ENCODE assay signal across 10 cellular contexts in genomic region chr19:57633832-57634131, GRCh38. TPM values are rescaled to one million over a fixed set of nuclear protein-coding genes. Genes with fewer than 3 reads are reported as not detected.
A peak's percentile ranks its signal among the peaks of the same experiment; 100 is the strongest.
DNase-seq lines count a peak whose midpoint lies in the region; ATAC-seq and TF ChIP-seq lines count a peak whose summit lies in the region.
"Had no signal": no experiment of that assay in that cellular context is flagged by ENCODE, and none has a peak within 500 bp of the region (broad histone marks: within the 10 kb centered on the region; RNA-seq: fewer than 3 reads in every experiment).

No MANE protein-coding gene starts in this region.

- peak overlapping the region; percentile 87 for H3K4me3 Mint-ChIP-seq in activated naive CD4-positive, alpha-beta T cell treated with anti-CD3 and anti-CD28 coated beads for 36 hours
- H3K4me3 Mint-ChIP-seq in memory B cell = peak overlapping the region; percentile 88

- no peaks in the 10 kb centered on the region for H3K4me1 ChIP-seq in urinary bladder (ENCODE audit: insufficient read depth)

- peaks cover 4% of the 10 kb centered on the region for H3K36me3 ChIP-seq in urinary bladder (ENCODE audit: insufficient read depth)

- intact Hi-C loops in activated naive CD4-positive, alpha-beta T cell treated with anti-CD3 and anti-CD28 coated beads for 36 hours (cut with micrococcal nuclease) = loop anchor here (1.0 to 5.0 kb wide), 7 partner anchors 19 to 222 kb away; partner anchors contain the start of genes ZNF134, ZNF17, ZNF416 and ZNF549

- H3K27me3 Mint-ChIP-seq in activated naive CD4-positive, alpha-beta T cell treated with anti-CD3 and anti-CD28 coated beads for 36 hours (ENCODE audit: low read depth) = no peaks in the 10 kb centered on the region
- no peaks in the 10 kb centered on the region for H3K27me3 Mint-ChIP-seq in memory B cell

- CTCF ChIA-PET in activated naive CD4-positive, alpha-beta T cell treated with anti-CD3 and anti-CD28 coated beads for 36 hours (lab: Charles Lee) = no interaction called here

- peak overlapping the region; percentile 64 to 87 for H3K4me3 ChIP-seq in cardiac fibroblast (replicated peaks in 1 of 2; ENCODE audit: low read depth in 2 of 2, low read length in 2 of 2)
- peak overlapping the region; percentile 84 for H3K4me3 ChIP-seq in urinary bladder (ENCODE audit: low read depth, low read length)

- peaks cover 18% of the 10 kb centered on the region for H3K4me1 Mint-ChIP-seq in activated naive CD4-positive, alpha-beta T cell treated with anti-CD3 and anti-CD28 coated beads for 36 hours (ENCODE audit: low read depth)
- peaks cover 19% of the 10 kb centered on the region for H3K4me1 Mint-ChIP-seq in memory B cell

- no peak for DNase-seq in activated naive CD4-positive, alpha-beta T cell treated with anti-CD3 and anti-CD28 coated beads for 36 hours
- DNase-seq in activated naive CD4-positive, alpha-beta T cell (lab: John Stamatoyannopoulos, UW) = no peak
- DNase-seq in cardiac fibroblast (ENCODE audit: low read depth in 2 of 2) (no peak), memory B cell (ENCODE audit: low spot score in 2 of 2) (no peak), OCI-M1 (lab: John Stamatoyannopoulos, UW) (no peak)
- DNase-seq: dermis blood vessel endothelial cell, DMS79 had no signal

- peaks cover 37% of the 10 kb centered on the region for H3K9me3 Mint-ChIP-seq in activated naive CD4-positive, alpha-beta T cell treated with anti-CD3 and anti-CD28 coated beads for 36 hours
- peaks cover 19% of the 10 kb centered on the region for H3K9me3 Mint-ChIP-seq in memory B cell

- no peak overlapping the region for H3K27ac ChIP-seq in urinary bladder (ENCODE audit: low read depth)

- WGBS in urinary bladder = 39% methylated on average over 6 of the region's 6 CpGs

- TF ChIP-seq CTCF in cardiac fibroblast (IDR thresholded peaks at IDR 0.05; ENCODE audit: low read depth, low read length) = no peak

- ATAC-seq in memory B cell (ENCODE audit: low read depth) (no peak), GM19467 (IDR thresholded peaks at IDR 0.05; ENCODE audit: unreplicated experiment) (no peak), HG02938 (IDR thresholded peaks at IDR 0.05; ENCODE audit: unreplicated experiment) (no peak)

- peak overlapping the region; percentile 72 for H3K27ac Mint-ChIP-seq in activated naive CD4-positive, alpha-beta T cell treated with anti-CD3 and anti-CD28 coated beads for 36 hours
- no peak overlapping the region for H3K27ac Mint-ChIP-seq in memory B cell

- peaks cover 46% of the 10 kb centered on the region for H3K36me3 Mint-ChIP-seq in activated naive CD4-positive, alpha-beta T cell treated with anti-CD3 and anti-CD28 coated beads for 36 hours (ENCODE audit: low read depth)
- H3K36me3 Mint-ChIP-seq in memory B cell = peaks cover 35% of the 10 kb centered on the region

RNA-seq across cellular contexts. Expression of gene ZNF211, which starts 0.8 kb away (rescaled TPM):
- 1 to 10 TPM; 5.2 to 5.7 TPM for total RNA-seq in activated naive CD4-positive, alpha-beta T cell treated with anti-CD3 and anti-CD28 coated beads for 36 hours
- total RNA-seq in urinary bladder = 23.8 TPM
- 13.0 TPM for polyA plus RNA-seq in urinary bladder

RNA-seq across cellular contexts. Expression of gene ZNF134, which starts 19.7 kb away (rescaled TPM):
- total RNA-seq in activated naive CD4-positive, alpha-beta T cell treated with anti-CD3 and anti-CD28 coated beads for 36 hours = 1 to 10 TPM; 6.9 to 7.0 TPM
- 32.1 TPM for total RNA-seq in urinary bladder
- polyA plus RNA-seq in urinary bladder = 17.6 TPM

RNA-seq across cellular contexts. Expression of gene ZNF530, which starts 34.1 kb away (rescaled TPM):
- total RNA-seq in activated naive CD4-positive, alpha-beta T cell treated with anti-CD3 and anti-CD28 coated beads for 36 hours = 1 to 10 TPM; 4.0 to 4.4 TPM
- 4.0 TPM for total RNA-seq in urinary bladder
- 4.1 TPM for polyA plus RNA-seq in urinary bladder

RNA-seq across cellular contexts. Expression of gene ZSCAN4, which starts 35.0 kb away (rescaled TPM):
- total RNA-seq in activated naive CD4-positive, alpha-beta T cell treated with anti-CD3 and anti-CD28 coated beads for 36 hours = not detected
- not detected for total RNA-seq in urinary bladder
- polyA plus RNA-seq in urinary bladder = 0.20 TPM
- total RNA-seq: dermis blood vessel endothelial cell had no signal

RNA-seq across cellular contexts. Expression of gene ZNF551, which starts 48.0 kb away (rescaled TPM):
- 1 to 10 TPM; 4.7 to 6.0 TPM for total RNA-seq in activated naive CD4-positive, alpha-beta T cell treated with anti-CD3 and anti-CD28 coated beads for 36 hours
- 17.5 TPM for total RNA-seq in urinary bladder
- 6.1 TPM for polyA plus RNA-seq in urinary bladder
